In the genomic region with DNA sequence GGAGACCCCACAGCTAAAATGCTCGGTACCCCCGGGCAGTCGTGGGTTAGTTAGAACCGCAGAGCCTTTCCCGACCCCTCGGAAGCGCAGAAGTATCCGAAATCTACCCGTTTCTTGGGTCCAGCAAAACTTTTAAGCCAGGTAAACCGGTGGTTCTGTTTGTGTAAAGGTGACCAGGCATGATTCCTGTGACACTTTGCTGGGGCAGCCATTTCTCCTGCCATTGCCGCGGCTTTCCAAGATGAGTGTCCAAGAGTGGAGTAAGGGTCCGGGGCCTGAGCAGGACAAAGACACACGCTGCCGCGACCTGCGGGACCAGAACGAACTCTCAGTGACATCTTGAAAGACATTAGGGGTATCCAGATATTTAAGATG, we compare ENCODE assay signal across 8 cellular contexts. TPM values are rescaled to one million over a fixed set of nuclear protein-coding genes. Genes with fewer than 3 reads are reported as not detected.
DNase-seq lines count a peak whose midpoint lies in the region; ATAC-seq and TF ChIP-seq lines count a peak whose summit lies in the region.

No MANE protein-coding gene starts in this region.

- no peaks in the 10 kb centered on the region for H3K27me3 ChIP-seq in GM23338 (ENCODE audit: insufficient read depth)

- TF ChIP-seq CTCF in GM23338 (conservative IDR thresholded peaks at IDR 0.05; ENCODE audit: low read depth in 2 of 2) (no peak), fibroblast of villous mesenchyme (IDR thresholded peaks at IDR 0.05; ENCODE audit: insufficient read depth, low read depth, low read length) (no peak)

- H3K4me3 Mint-ChIP-seq in GM23338 = peak overlapping the region; percentile 95

- H3K36me3 ChIP-seq in GM23338 (ENCODE audit: insufficient read depth) = peaks cover 5% of the 10 kb centered on the region

- H4K20me1 ChIP-seq in GM23338 (replicated peaks; ENCODE audit: insufficient read depth) = peaks cover 3% of the 10 kb centered on the region; the same call in 1 of the 2 replicates

- no peaks in the 10 kb centered on the region for H3K9me3 Mint-ChIP-seq in GM23338

- H3K4me1 ChIP-seq in GM23338 (ENCODE audit: insufficient read depth) = peaks cover 11% of the 10 kb centered on the region

- peaks cover 4% of the 10 kb centered on the region for H3K27me3 Mint-ChIP-seq in GM23338 (ENCODE audit: insufficient read depth, low read depth, poor library complexity)

- H3K4me1 Mint-ChIP-seq in GM23338 = peaks cover 17% of the 10 kb centered on the region

- H3K27ac ChIP-seq in GM23338 (ENCODE audit: low read depth) = peak overlapping the region; percentile 94

- ATAC-seq in GM23338 = peak; percentile 31
- no peak for ATAC-seq in activated CD4-positive, CD25-positive, alpha-beta regulatory T cell treated with anti-CD3 and anti-CD28 coated beads, Interleukin-2, amount 50 U/mL, for 24 hours
- no peak for ATAC-seq in HG03439 (IDR thresholded peaks at IDR 0.05; ENCODE audit: unreplicated experiment)

- peak overlapping the region; percentile 82 for H3K4me2 ChIP-seq in GM23338

- no peaks in the 10 kb centered on the region for H3K9me2 ChIP-seq in GM23338 (ENCODE audit: insufficient read depth)

- peak overlapping the region; percentile 93 for H2AFZ ChIP-seq in GM23338

- H3K36me3 Mint-ChIP-seq in GM23338 (ENCODE audit: low read depth) = peaks cover 26% of the 10 kb centered on the region

- H3F3A ChIP-seq in GM23338 (replicated peaks; ENCODE audit: low read depth) = peaks cover 9% of the 10 kb centered on the region

- H3K27ac Mint-ChIP-seq in GM23338 = peak overlapping the region; percentile 96

- peak overlapping the region; percentile 67 for H3K4me3 ChIP-seq in GM23338
- H3K4me3 ChIP-seq in fibroblast of villous mesenchyme (ENCODE audit: low read depth, low read length) = peak overlapping the region; percentile 60

- H3K79me2 ChIP-seq in GM23338 (replicated peaks; ENCODE audit: insufficient read depth) = peaks cover 5% of the 10 kb centered on the region; the same call in 1 of the 2 replicates

- DNase-seq in GM23338 (ENCODE audit: low spot score) (peak; percentile 51), RPMI8226 (peak; percentile 10), fibroblast of villous mesenchyme (ENCODE audit: low read depth) (no peak), retina (peak; percentile 50), NOMO-1 (lab: John Stamatoyannopoulos, UW; ENCODE audit: unreplicated experiment in 2 of 2) (no peak)
- no peak for DNase-seq in activated effector memory CD4-positive, alpha-beta T cell treated with Interleukin-2 at 50 U/mL for 16 hours

TF ChIP-seq in GM23338, 12 proteins besides CTCF, POLR2A, EP300 and RAD21 (continues in another document):
- TF ChIP-seq, protein P1, sequence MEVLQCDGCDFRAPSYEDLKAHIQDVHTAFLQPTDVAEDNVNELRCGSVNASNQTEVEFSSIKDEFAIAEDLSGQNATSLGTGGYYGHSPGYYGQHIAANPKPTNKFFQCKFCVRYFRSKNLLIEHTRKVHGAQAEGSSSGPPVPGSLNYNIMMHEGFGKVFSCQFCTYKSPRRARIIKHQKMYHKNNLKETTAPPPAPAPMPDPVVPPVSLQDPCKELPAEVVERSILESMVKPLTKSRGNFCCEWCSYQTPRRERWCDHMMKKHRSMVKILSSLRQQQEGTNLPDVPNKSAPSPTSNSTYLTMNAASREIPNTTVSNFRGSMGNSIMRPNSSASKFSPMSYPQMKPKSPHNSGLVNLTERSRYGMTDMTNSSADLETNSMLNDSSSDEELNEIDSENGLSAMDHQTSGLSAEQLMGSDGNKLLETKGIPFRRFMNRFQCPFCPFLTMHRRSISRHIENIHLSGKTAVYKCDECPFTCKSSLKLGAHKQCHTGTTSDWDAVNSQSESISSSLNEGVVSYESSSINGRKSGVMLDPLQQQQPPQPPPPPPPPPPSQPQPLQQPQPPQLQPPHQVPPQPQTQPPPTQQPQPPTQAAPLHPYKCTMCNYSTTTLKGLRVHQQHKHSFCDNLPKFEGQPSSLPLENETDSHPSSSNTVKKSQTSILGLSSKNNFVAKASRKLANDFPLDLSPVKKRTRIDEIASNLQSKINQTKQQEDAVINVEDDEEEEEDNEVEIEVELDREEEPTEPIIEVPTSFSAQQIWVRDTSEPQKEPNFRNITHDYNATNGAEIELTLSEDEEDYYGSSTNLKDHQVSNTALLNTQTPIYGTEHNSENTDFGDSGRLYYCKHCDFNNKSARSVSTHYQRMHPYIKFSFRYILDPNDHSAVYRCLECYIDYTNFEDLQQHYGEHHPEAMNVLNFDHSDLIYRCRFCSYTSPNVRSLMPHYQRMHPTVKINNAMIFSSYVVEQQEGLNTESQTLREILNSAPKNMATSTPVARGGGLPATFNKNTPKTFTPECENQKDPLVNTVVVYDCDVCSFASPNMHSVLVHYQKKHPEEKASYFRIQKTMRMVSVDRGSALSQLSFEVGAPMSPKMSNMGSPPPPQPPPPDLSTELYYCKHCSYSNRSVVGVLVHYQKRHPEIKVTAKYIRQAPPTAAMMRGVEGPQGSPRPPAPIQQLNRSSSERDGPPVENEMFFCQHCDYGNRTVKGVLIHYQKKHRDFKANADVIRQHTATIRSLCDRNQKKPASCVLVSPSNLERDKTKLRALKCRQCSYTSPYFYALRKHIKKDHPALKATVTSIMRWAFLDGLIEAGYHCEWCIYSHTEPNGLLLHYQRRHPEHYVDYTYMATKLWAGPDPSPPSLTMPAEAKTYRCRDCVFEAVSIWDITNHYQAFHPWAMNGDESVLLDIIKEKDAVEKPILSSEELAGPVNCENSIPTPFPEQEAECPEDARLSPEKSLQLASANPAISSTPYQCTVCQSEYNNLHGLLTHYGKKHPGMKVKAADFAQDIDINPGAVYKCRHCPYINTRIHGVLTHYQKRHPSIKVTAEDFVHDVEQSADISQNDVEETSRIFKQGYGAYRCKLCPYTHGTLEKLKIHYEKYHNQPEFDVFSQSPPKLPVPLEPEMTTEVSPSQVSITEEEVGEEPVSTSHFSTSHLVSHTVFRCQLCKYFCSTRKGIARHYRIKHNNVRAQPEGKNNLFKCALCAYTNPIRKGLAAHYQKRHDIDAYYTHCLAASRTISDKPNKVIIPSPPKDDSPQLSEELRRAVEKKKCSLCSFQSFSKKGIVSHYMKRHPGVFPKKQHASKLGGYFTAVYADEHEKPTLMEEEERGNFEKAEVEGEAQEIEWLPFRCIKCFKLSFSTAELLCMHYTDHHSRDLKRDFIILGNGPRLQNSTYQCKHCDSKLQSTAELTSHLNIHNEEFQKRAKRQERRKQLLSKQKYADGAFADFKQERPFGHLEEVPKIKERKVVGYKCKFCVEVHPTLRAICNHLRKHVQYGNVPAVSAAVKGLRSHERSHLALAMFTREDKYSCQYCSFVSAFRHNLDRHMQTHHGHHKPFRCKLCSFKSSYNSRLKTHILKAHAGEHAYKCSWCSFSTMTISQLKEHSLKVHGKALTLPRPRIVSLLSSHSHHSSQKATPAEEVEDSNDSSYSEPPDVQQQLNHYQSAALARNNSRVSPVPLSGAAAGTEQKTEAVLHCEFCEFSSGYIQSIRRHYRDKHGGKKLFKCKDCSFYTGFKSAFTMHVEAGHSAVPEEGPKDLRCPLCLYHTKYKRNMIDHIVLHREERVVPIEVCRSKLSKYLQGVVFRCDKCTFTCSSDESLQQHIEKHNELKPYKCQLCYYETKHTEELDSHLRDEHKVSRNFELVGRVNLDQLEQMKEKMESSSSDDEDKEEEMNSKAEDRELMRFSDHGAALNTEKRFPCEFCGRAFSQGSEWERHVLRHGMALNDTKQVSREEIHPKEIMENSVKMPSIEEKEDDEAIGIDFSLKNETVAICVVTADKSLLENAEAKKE (CRISPR knock-in tag; IDR thresholded peaks at IDR 0.05) = no peak
- TF ChIP-seq STAT1 (IDR thresholded peaks at IDR 0.05; ENCODE audit: unreplicated experiment) (no peak), EZH2phosphoT487 (IDR thresholded peaks at IDR 0.05; ENCODE audit: unreplicated experiment) (no peak), ETS1 (IDR thresholded peaks at IDR 0.05) (no peak), ZNF114 (CRISPR knock-in tag; IDR thresholded peaks at IDR 0.05) (no peak)

RNA-seq across cellular contexts. Expression of gene MARVELD2, which starts 0.7 kb away (rescaled TPM):
- total RNA-seq in GM23338 (2014; rRNA removed; shearing (Covaris generic)) = 24.1 and 24.8 TPM in 2 replicates
- 9.0 and 10.0 TPM in 2 replicates for polyA plus RNA-seq in GM23338 (2016; fragmentation: Nextera tagmentation; extraction: Ambion mirVana)
- 2.3 and 3.9 TPM in 2 replicates for total RNA-seq in fibroblast of villous mesenchyme

RNA-seq across cellular contexts. Expression of gene RAD17, which starts 46.0 kb away (rescaled TPM):
- total RNA-seq in GM23338 (2014; rRNA removed; shearing (Covaris generic)) = 29.0 and 30.8 TPM in 2 replicates
- 38.8 and 44.0 TPM in 2 replicates for polyA plus RNA-seq in GM23338 (2016; fragmentation: Nextera tagmentation; extraction: Ambion mirVana)
- total RNA-seq in fibroblast of villous mesenchyme = 21.3 and 27.2 TPM in 2 replicates

RNA-seq across cellular contexts. Expression of gene AK6, which starts 46.3 kb away (rescaled TPM):
- total RNA-seq in GM23338 (2014; rRNA removed; shearing (Covaris generic)) = 37.3 and 62.5 TPM in 2 replicates
- polyA plus RNA-seq in GM23338 (2016; fragmentation: Nextera tagmentation; extraction: Ambion mirVana) = 232 and 260 TPM in 2 replicates
- total RNA-seq in fibroblast of villous mesenchyme = 23.8 and 32.8 TPM in 2 replicates

RNA-seq across cellular contexts. Expression of gene TAF9, which starts 46.3 kb away (rescaled TPM):
- total RNA-seq in GM23338 (2014; rRNA removed; shearing (Covaris generic)) = 65.1 and 77.1 TPM in 2 replicates
- polyA plus RNA-seq in GM23338 (2016; fragmentation: Nextera tagmentation; extraction: Ambion mirVana) = 121 and 146 TPM in 2 replicates
- 66.4 and 94.6 TPM in 2 replicates for total RNA-seq in fibroblast of villous mesenchyme

Comparison
In these comparisons a context has a peak if more than half of its experiments do, and no peak if none do; other contexts are left out.
1. DNase-seq: peak in GM23338 (single experiment), RPMI8226 (single experiment) and retina (single experiment); none in fibroblast of villous mesenchyme (single experiment), NOMO-1 (0 of 2) and activated effector memory CD4-positive, alpha-beta T cell treated with Interleukin-2 at 50 U/mL for 16 hours (single experiment).